Comparison of ENCODE assay signal across 12 cellular contexts in the genomic region with DNA sequence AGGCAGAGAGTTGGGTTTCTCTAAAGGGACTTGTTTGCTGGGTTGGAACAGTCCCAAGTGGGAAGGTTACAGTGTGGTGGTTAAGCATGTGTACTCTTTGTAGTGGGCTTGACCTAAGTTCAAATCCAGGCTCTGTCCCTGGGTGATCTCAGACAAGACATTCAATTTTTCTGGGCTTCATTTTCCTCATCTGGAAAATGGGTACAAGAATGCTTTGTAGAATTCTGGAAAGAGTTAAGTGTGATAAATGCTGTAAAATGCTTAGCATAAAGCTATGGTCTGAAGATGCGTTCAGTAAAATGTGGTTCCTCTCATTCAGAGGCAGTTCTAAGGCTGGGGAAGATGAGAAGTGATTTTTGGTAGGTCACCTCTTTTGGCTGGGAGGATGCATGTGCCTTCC.
DNase-seq lines count a peak whose midpoint lies in the region; ATAC-seq and TF ChIP-seq lines count a peak whose summit lies in the region.
"Had no signal": no experiment of that assay in that cellular context is flagged by ENCODE, and none has a peak within 500 bp of the region (broad histone marks: within the 10 kb centered on the region; RNA-seq: fewer than 3 reads in every experiment).

No MANE protein-coding gene starts in this region.

- H3K36me3 Mint-ChIP-seq in nephron progenitor cell (ENCODE audit: low read depth): no peaks in the 10 kb centered on the region

- POLR2A ChIA-PET in HEK293T (lab: Yijun Ruan, JAX): no interaction called here

- H3K9me3 Mint-ChIP-seq in nephron progenitor cell: no peaks in the 10 kb centered on the region

- ATAC-seq in GM19328 (IDR thresholded peaks at IDR 0.05; ENCODE audit: unreplicated experiment): no peak
- ATAC-seq: activated CD4-positive, CD25-positive, alpha-beta regulatory T cell treated with anti-CD3 and anti-CD28 coated beads, Interleukin-2, amount 50 U/mL, for 24 hours had no signal

- no peaks in the 10 kb centered on the region for H3K9me2 ChIP-seq in DOHH2 (replicated peaks; ENCODE audit: control insufficient read depth, low read length)

- H3K4me2 ChIP-seq in DOHH2 (ENCODE audit: low read length): peak overlapping the region; percentile 40

- H4K20me1 ChIP-seq in DOHH2 (ENCODE audit: control insufficient read depth, insufficient read depth, low read depth, low read length): peaks cover 4% of the 10 kb centered on the region; the same call in 1 of the 2 replicates

- peaks cover 49% of the 10 kb centered on the region for H3K4me1 ChIP-seq in DOHH2 (ENCODE audit: control insufficient read depth, low read length)
- H3K4me1 ChIP-seq in NT2/D1 (ENCODE audit: insufficient read depth, insufficient read length): peaks cover 17% of the 10 kb centered on the region
- H3K4me1 ChIP-seq in endocrine pancreas (ENCODE audit: control insufficient read depth, insufficient read depth, low read length): no peaks in the 10 kb centered on the region

- DNase-seq in NT2/D1 (ENCODE audit: low read depth, low spot score): no peak
- DNase-seq in nephron progenitor cell: no peak
- DNase-seq in HEK293T (ENCODE audit: extremely low spot score): no peak
- no peak for DNase-seq in stimulated activated CD4-positive, alpha-beta T cell treated with anti-CD3 and anti-CD28 coated beads, Interleukin-4, amount 100 ng/mL, for 1 hour
- no peak for DNase-seq in NCI-H1694 treated with DMSO at 0.1 percent for 48 hours (lab: John Stamatoyannopoulos, UW)
- DNase-seq: amniotic stem cell, GDM1, sigmoid colon had no signal

- H3K79me2 ChIP-seq in DOHH2 (ENCODE audit: control insufficient read depth, low read length): no peaks in the 10 kb centered on the region

- no peak overlapping the region for H3K27ac Mint-ChIP-seq in nephron progenitor cell

- CTCF ChIA-PET in HEK293T (lab: Yijun Ruan, JAX): no interaction called here

- H3K9ac ChIP-seq in NT2/D1 (ENCODE audit: insufficient read length, low read depth) (peak overlapping the region; percentile 83), endocrine pancreas (ENCODE audit: control insufficient read depth, insufficient read depth, low read length) (peak overlapping the region; percentile 51)

- no peak overlapping the region for H3K27ac ChIP-seq in DOHH2 (ENCODE audit: low read depth, low read length)
- H3K27ac ChIP-seq: sigmoid colon had no signal

- H3K4me1 Mint-ChIP-seq in nephron progenitor cell: peaks cover 55% of the 10 kb centered on the region

- peaks cover 95% of the 10 kb centered on the region for H3K27me3 ChIP-seq in DOHH2 (ENCODE audit: control insufficient read depth, low read length)
- peaks cover 29% of the 10 kb centered on the region for H3K27me3 ChIP-seq in NT2/D1 (ENCODE audit: insufficient read depth, insufficient read length)
- H3K27me3 ChIP-seq in endocrine pancreas (ENCODE audit: control insufficient read depth, insufficient read depth, low read length): no peaks in the 10 kb centered on the region

- peak overlapping the region; percentile 73 for H3K4me3 Mint-ChIP-seq in nephron progenitor cell

- peaks cover 6% of the 10 kb centered on the region for H3F3A ChIP-seq in DOHH2 (ENCODE audit: control insufficient read depth, insufficient read depth)

- no peak for TF ChIP-seq CTCF in DOHH2 (IDR thresholded peaks at IDR 0.05; ENCODE audit: low read depth, low read length, poor library complexity, severe bottlenecking)
- no peak for TF ChIP-seq CTCF in nephron progenitor cell (IDR thresholded peaks at IDR 0.05)

- H3K36me3 ChIP-seq in DOHH2 (ENCODE audit: control insufficient read depth, low read length) (no peaks in the 10 kb centered on the region), NT2/D1 (ENCODE audit: insufficient read depth, insufficient read length, low read length) (peaks cover 6% of the 10 kb centered on the region), endocrine pancreas (ENCODE audit: control insufficient read depth, insufficient read depth, low read length) (no peaks in the 10 kb centered on the region)
- H3K36me3 ChIP-seq: sigmoid colon had no signal

- H3K9me3 ChIP-seq in DOHH2 (ENCODE audit: control insufficient read depth, insufficient read depth, low read length): no peaks in the 10 kb centered on the region
- no peaks in the 10 kb centered on the region for H3K9me3 ChIP-seq in NT2/D1 (ENCODE audit: insufficient read depth, low read length)
- no peaks in the 10 kb centered on the region for H3K9me3 ChIP-seq in endocrine pancreas (ENCODE audit: control insufficient read depth, low read length)
- H3K9me3 ChIP-seq: sigmoid colon had no signal

- no peak overlapping the region for H3K4me3 ChIP-seq in DOHH2 (ENCODE audit: low read length)
- H3K4me3 ChIP-seq in NT2/D1 (ENCODE audit: insufficient read length, low read depth): peak overlapping the region; percentile 51
- H3K4me3 ChIP-seq in endocrine pancreas (ENCODE audit: control insufficient read depth, insufficient read depth, low read length): peak overlapping the region; percentile 69
- H3K4me3 ChIP-seq: sigmoid colon had no signal

- peaks cover 67% of the 10 kb centered on the region for H3K27me3 Mint-ChIP-seq in nephron progenitor cell (ENCODE audit: low read depth, poor library complexity)

TF ChIP-seq in HEK293T, 16 proteins besides CTCF, POLR2A, EP300 and RAD21:
- TF ChIP-seq L3MBTL2 (conservative IDR thresholded peaks at IDR 0.05) (no peak), SUZ12 (IDR thresholded peaks at IDR 0.05) (no peak), TARDBP (IDR thresholded peaks at IDR 0.05) (no peak), SP1 (IDR thresholded peaks at IDR 0.05) (no peak), LEF1 (IDR thresholded peaks at IDR 0.05; ENCODE audit: borderline replicate concordance) (no peak), FOXM1 (IDR thresholded peaks at IDR 0.05; ENCODE audit: borderline replicate concordance) (no peak), NFRKB (IDR thresholded peaks at IDR 0.05) (no peak), ARNT (IDR thresholded peaks at IDR 0.05) (no peak), HDGF (IDR thresholded peaks at IDR 0.05; ENCODE audit: borderline replicate concordance) (no peak), FOXK2 (IDR thresholded peaks at IDR 0.05) (no peak), ELF4 (IDR thresholded peaks at IDR 0.05) (no peak), CTBP1 (IDR thresholded peaks at IDR 0.05; ENCODE audit: borderline replicate concordance) (no peak), ZNF384 (IDR thresholded peaks at IDR 0.05) (no peak), FOXA1 (IDR thresholded peaks at IDR 0.05) (no peak), BHLHE40 (IDR thresholded peaks at IDR 0.05; ENCODE audit: borderline replicate concordance) (no peak)
- TF ChIP-seq, protein P1, sequence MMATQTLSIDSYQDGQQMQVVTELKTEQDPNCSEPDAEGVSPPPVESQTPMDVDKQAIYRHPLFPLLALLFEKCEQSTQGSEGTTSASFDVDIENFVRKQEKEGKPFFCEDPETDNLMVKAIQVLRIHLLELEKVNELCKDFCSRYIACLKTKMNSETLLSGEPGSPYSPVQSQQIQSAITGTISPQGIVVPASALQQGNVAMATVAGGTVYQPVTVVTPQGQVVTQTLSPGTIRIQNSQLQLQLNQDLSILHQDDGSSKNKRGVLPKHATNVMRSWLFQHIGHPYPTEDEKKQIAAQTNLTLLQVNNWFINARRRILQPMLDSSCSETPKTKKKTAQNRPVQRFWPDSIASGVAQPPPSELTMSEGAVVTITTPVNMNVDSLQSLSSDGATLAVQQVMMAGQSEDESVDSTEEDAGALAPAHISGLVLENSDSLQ (IDR thresholded peaks at IDR 0.05): no peak
TF ChIP-seq in HEK293T: peak in this region for 0.
